ENCODE assay signal across 10 cellular contexts in the genomic region with DNA sequence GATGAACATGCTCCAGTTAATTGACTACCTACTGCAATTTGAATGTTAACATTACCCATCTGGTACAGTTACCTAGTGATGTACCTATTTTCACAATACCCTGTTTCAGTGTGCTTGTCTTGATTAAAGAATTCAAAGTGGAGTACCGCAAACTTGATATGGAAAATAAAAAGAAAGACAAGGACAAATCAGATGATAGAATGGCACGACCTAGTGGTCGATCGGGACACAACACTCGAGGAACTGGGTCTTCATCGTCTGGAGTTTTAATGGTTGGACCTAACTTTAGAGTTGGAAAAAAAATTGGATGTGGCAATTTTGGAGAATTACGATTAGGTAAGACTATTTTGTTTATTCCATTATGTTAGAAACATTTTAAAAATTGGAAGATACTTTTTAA. TPM values are rescaled to one million over a fixed set of nuclear protein-coding genes. Genes with fewer than 3 reads are reported as not detected.
A peak's percentile ranks its signal among the peaks of the same experiment; 100 is the strongest.
DNase-seq lines count a peak whose midpoint lies in the region; ATAC-seq, FAIRE-seq and TF ChIP-seq lines count a peak whose summit lies in the region.
"Had no signal": no experiment of that assay in that cellular context is flagged by ENCODE, and none has a peak within 500 bp of the region (broad histone marks: within the 10 kb centered on the region; RNA-seq: fewer than 3 reads in every experiment).

No MANE protein-coding gene starts in this region.

- H3K4me3 ChIP-seq in kidney epithelial cell (ENCODE audit: low read depth, low read length): no peak overlapping the region

- DNase-seq in CD1c-positive myeloid dendritic cell (ENCODE audit: extremely low spot score): peak; percentile 12
- peak; percentile 5 for DNase-seq in HTR-8/SVneo (ENCODE audit: insufficient read length, low spot score)
- peak; percentile 8 for DNase-seq in activated CD4-positive, alpha-beta T cell treated with anti-CD3 and anti-CD28 coated beads, Interleukin-2, amount 50 U/mL, for 1 hour
- no peak for DNase-seq in kidney epithelial cell (ENCODE audit: low read depth)
- no peak for DNase-seq in SKM-1 (lab: John Stamatoyannopoulos, UW; ENCODE audit: unreplicated experiment)
- DNase-seq: midbrain, T-helper 9 cell had no signal

- FAIRE-seq in HTR-8/SVneo (lab: Jason Lieb, UNC): no peak

- H3K36me3 ChIP-seq in kidney epithelial cell (ENCODE audit: control insufficient read depth, insufficient read depth, low read length): no peaks in the 10 kb centered on the region

- ATAC-seq in HG03520 (IDR thresholded peaks at IDR 0.05; ENCODE audit: unreplicated experiment) (no peak), GM19395 (IDR thresholded peaks at IDR 0.05; ENCODE audit: unreplicated experiment) (no peak), GM19328 (IDR thresholded peaks at IDR 0.05; ENCODE audit: unreplicated experiment) (no peak)

- no peaks in the 10 kb centered on the region for H3K27me3 ChIP-seq in kidney epithelial cell (ENCODE audit: control insufficient read depth, insufficient read depth, low read length)

- peak; percentile 32 for TF ChIP-seq CTCF in kidney epithelial cell (IDR thresholded peaks at IDR 0.05; ENCODE audit: insufficient read depth, low read length, poor library complexity, severe bottlenecking)

RNA-seq across cellular contexts. Expression of gene CSNK1G3, which starts 33.5 kb away (rescaled TPM):
- total RNA-seq in kidney epithelial cell: 57.4 and 65.9 TPM in 2 replicates

Comparison
In these comparisons a context has a peak if more than half of its experiments do, and no peak if none do; other contexts are left out.
1. DNase-seq: peak in CD1c-positive myeloid dendritic cell (single experiment), HTR-8/SVneo (single experiment) and activated CD4-positive, alpha-beta T cell treated with anti-CD3 and anti-CD28 coated beads, Interleukin-2, amount 50 U/mL, for 1 hour (single experiment); none in kidney epithelial cell (single experiment) and SKM-1 (single experiment).